14 cellular contexts compared by ENCODE assay signal in the genomic region with DNA sequence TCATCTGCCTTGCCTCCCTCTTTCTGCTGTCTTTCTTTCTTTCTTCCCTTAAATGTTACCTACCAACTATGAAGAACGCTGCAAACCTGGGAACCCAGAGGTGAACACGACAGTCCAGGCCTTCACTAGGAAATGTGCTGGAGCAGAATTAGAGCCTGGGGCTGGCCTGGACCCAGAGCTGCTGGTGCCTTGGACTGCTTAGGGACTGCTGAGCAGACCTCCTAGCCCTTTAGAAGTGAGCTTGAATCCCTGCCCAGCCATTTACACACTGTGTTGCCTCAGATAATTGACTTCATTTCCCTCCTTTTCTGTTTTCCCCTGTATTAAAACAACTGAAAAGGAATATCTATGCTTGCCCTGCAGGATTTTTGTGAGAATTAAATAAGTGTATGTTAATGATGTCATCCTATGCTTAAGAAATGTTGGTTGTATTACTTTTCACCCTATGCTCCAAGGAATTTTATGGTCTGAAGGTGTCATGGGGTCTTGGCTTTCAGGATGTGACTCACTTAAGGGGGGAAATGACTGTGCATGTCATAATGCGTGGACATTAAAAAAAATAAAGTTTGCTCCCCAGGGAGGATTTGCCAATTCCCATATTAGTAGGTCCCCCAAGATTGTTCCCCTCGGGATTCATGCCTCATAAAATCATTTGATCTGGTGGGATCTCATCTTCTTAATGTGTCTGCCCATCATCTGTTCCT. TPM values are rescaled to one million over a fixed set of nuclear protein-coding genes. Genes with fewer than 3 reads are reported as not detected.
DNase-seq lines count a peak whose midpoint lies in the region; ATAC-seq, FAIRE-seq and TF ChIP-seq lines count a peak whose summit lies in the region.
"Had no signal": no experiment of that assay in that cellular context is flagged by ENCODE, and none has a peak within 500 bp of the region (broad histone marks: within the 10 kb centered on the region; RNA-seq: fewer than 3 reads in every experiment).

No MANE protein-coding gene starts in this region.

- DNase-seq in heart left ventricle (no peak), cardiac septum (ENCODE audit: low spot score) (no peak), GM12878 (ENCODE audit: low read depth, low spot score) (no peak), right cardiac atrium (no peak), vagina (ENCODE audit: extremely low spot score in 2 of 2) (no peak), activated gamma-delta T cell (lab: John Stamatoyannopoulos, UW) (no peak)
- DNase-seq: activated B cell treated with CpG ODN at 0.5 μM for 24 hours; activated T-cell treated with anti-CD3 and anti-CD28 coated beads for 4 hours; DMS79 treated with DMSO at 0.1 percent for 48 hours; effector memory CD8-positive, alpha-beta T cell; natural killer cell had no signal

- in situ Hi-C loops in GM12878 (cut with MboI), result no loop called here

- H3K9ac ChIP-seq in GM12878 (ENCODE audit: control insufficient read depth, insufficient read depth, low read length), result no peak overlapping the region

- no peak for TF ChIP-seq CTCF in heart left ventricle (IDR thresholded peaks at IDR 0.05)
- TF ChIP-seq CTCF in GM12878 (IDR thresholded peaks at IDR 0.05 in 2 of 3, conservative IDR thresholded peaks at IDR 0.05 in 1 of 3; ENCODE audit: control insufficient read depth in 2 of 3, extremely low read depth in 1 of 3, insufficient read depth in 1 of 3, low read depth in 3 of 3, low read length in 3 of 3), result no peak
- no peak for TF ChIP-seq CTCF in vagina (IDR thresholded peaks at IDR 0.05)

- no peaks in the 10 kb centered on the region for H3K79me2 ChIP-seq in GM12878 (ENCODE audit: control insufficient read depth, insufficient read depth, low read length)

- H3K4me2 ChIP-seq in GM12878 (ENCODE audit: control insufficient read depth, insufficient read depth), result no peak overlapping the region
- H3K4me2 ChIP-seq: A549 had no signal

- no peak for FAIRE-seq in GM12878 (lab: Jason Lieb, UNC)
- FAIRE-seq: A549 had no signal

- TF ChIP-seq EP300 in GM12878 (IDR thresholded peaks at IDR 0.05; ENCODE audit: borderline replicate concordance in 1 of 2, control insufficient read depth in 1 of 2, low read depth in 2 of 2, low read length in 2 of 2), result no peak

- H3K36me3 ChIP-seq in heart left ventricle (no peaks in the 10 kb centered on the region), GM12878 (ENCODE audit: control insufficient read depth in 2 of 2, insufficient read depth in 2 of 2, low read length in 1 of 2) (no peaks in the 10 kb centered on the region), vagina (no peaks in the 10 kb centered on the region)

- no TSS peak for BruUV-seq in GM12878 (replicated peaks; lab: Mats Ljungman, UMichigan)

- no peaks in the 10 kb centered on the region for H3K27me3 ChIP-seq in heart left ventricle
- H3K27me3 ChIP-seq in GM12878 (replicated peaks in 1 of 2; ENCODE audit: control insufficient read depth in 2 of 2, insufficient read depth in 2 of 2, low read length in 1 of 2), result no peaks in the 10 kb centered on the region; a peak in 1 of 4 replicates
- no peaks in the 10 kb centered on the region for H3K27me3 ChIP-seq in right cardiac atrium (ENCODE audit: control insufficient read depth, insufficient read depth)
- H3K27me3 ChIP-seq in vagina, result no peaks in the 10 kb centered on the region

- POLR2A ChIA-PET in GM12878 (lab: Charles Lee), result no interaction called here

- H3K9me3 ChIP-seq in heart left ventricle (no peaks in the 10 kb centered on the region), GM12878 (replicated peaks; ENCODE audit: control insufficient read depth, insufficient read depth, low read length) (no peaks in the 10 kb centered on the region), right cardiac atrium (ENCODE audit: control insufficient read depth, low read length) (no peaks in the 10 kb centered on the region), vagina (no peaks in the 10 kb centered on the region)
- H3K9me3 ChIP-seq: A549 had no signal

- intact Hi-C loops in heart left ventricle (cut with DNase I) (loop anchor here in 9 of 10 donors (2.0 to 10.0 kb wide), 11 partner anchors 59 to 1144 kb away; no protein-coding TSS in a partner anchor), cardiac septum (cut with DNase I) (loop anchor here (5.0 to 10.0 kb wide), 3 partner anchors 99 to 717 kb away; no protein-coding TSS in a partner anchor), GM12878 (cut with micrococcal nuclease; ENCODE audit: unreplicated experiment) (loop anchor here (10.0 kb wide), 2 partner anchors 157 to 577 kb away; no protein-coding TSS in a partner anchor), right cardiac atrium (cut with DNase I) (loop anchor here in 1 of 4 donors (10.0 kb wide), 1 partner anchor 77 kb away; no protein-coding TSS in a partner anchor), vagina (cut with DNase I) (no loop called here)

- RAD21 ChIA-PET in GM12878 (lab: Charles Lee; ENCODE audit: unreplicated experiment), result no interaction called here

- no peak for TF ChIP-seq POLR2A in heart left ventricle (IDR thresholded peaks at IDR 0.05)
- no peak for TF ChIP-seq POLR2A in GM12878 (IDR thresholded peaks at IDR 0.05; ENCODE audit: low read depth, low read length)
- TF ChIP-seq POLR2A in vagina (IDR thresholded peaks at IDR 0.05), result no peak

- WGBS in heart left ventricle, 4 donors, result 45 to 56% (median 54%) methylated on average over 4 of the region's 4 CpGs
- 23% methylated on average over 4 of the region's 4 CpGs for WGBS in GM12878 (ENCODE audit: insufficient coverage, insufficient replicate concordance, low lambda C conversion rate, missing lambda C conversion rate)
- WGBS in right cardiac atrium, result 58% methylated on average over 4 of the region's 4 CpGs

- no peaks in the 10 kb centered on the region for H4K20me1 ChIP-seq in GM12878 (ENCODE audit: control insufficient read depth, insufficient read depth)

- ATAC-seq in heart left ventricle, result peak in 3 of 4 donors; percentile 25 to 48 (median 31)
- ATAC-seq in GM12878, result no peak
- no peak for ATAC-seq in right cardiac atrium
- ATAC-seq in GM21367 (IDR thresholded peaks at IDR 0.05; ENCODE audit: unreplicated experiment), result no peak
- no peak for ATAC-seq in GM18867 (IDR thresholded peaks at IDR 0.05; ENCODE audit: unreplicated experiment)
- ATAC-seq: A549; effector memory CD8-positive, alpha-beta T cell; natural killer cell had no signal

- CTCF ChIA-PET in GM12878 (lab: Yijun Ruan, JAX), result interaction anchor here (1.0 to 10.1 kb wide), 3 partner anchors 17 to 374 kb away, joined by 4 to 131 read pairs (median 13); no protein-coding TSS in a partner anchor

- H3K27ac ChIP-seq in heart left ventricle (peak overlapping the region in 11 of 12 donors; percentile 3 to 66 (median 46)), GM12878 (ENCODE audit: control insufficient read depth, insufficient read depth) (no peak overlapping the region), right cardiac atrium (ENCODE audit: low read length) (peak overlapping the region; percentile 42), vagina (peak overlapping the region; percentile 2)
- H3K27ac ChIP-seq: A549 had no signal

- TF ChIP-seq RAD21 in GM12878 (IDR thresholded peaks at IDR 0.05; ENCODE audit: insufficient read depth, low read depth, low read length), result no peak

- no peak overlapping the region for H3K4me3 ChIP-seq in heart left ventricle
- no peak overlapping the region for H3K4me3 ChIP-seq in GM12878
- H3K4me3 ChIP-seq in right cardiac atrium (ENCODE audit: low read length), result no peak overlapping the region
- H3K4me3 ChIP-seq in vagina, result no peak overlapping the region
- H3K4me3 ChIP-seq: A549 had no signal

- H3K4me1 ChIP-seq in heart left ventricle (peaks cover 0 to 70% (median 40%) of the 10 kb centered on the region in 12 donors), GM12878 (ENCODE audit: control insufficient read depth, insufficient read depth, low read length) (0 out of 2 replicates have a peak, but pooled peaks cover 2% of the 10 kb centered on the region), right cardiac atrium (ENCODE audit: control insufficient read depth, insufficient read depth, low read length) (peaks cover 11% of the 10 kb centered on the region), vagina (peaks cover 37% of the 10 kb centered on the region)
- H3K4me1 ChIP-seq: A549 had no signal

- SMC1A ChIA-PET in GM12878 (lab: Charles Lee; ENCODE audit: uncharacterized antibody, unreplicated experiment), result interaction anchor here (0.8 kb wide), 1 partner anchor 71 kb away, joined by 3 read pairs; no protein-coding TSS in a partner anchor

- H2AFZ ChIP-seq in GM12878 (ENCODE audit: control insufficient read depth, low read depth, low read length), result no peak overlapping the region

TF ChIP-seq in GM12878, 131 proteins besides CTCF, POLR2A, EP300 and RAD21:
- TF ChIP-seq TCF3 (IDR thresholded peaks at IDR 0.05; ENCODE audit: borderline replicate concordance, insufficient read depth, low read depth, low read length) (no peak), JUNB (IDR thresholded peaks at IDR 0.05) (peak; percentile 47; the same call in 1 of the 2 replicates), RBBP5 (conservative IDR thresholded peaks at IDR 0.05) (no peak)
TF ChIP-seq in GM12878: peak in this region for 1.

RNA-seq across cellular contexts. Expression of a gene that starts 11.5 kb away (rescaled TPM):
- 100 to 1,000 TPM; 101 to 172 (median 139) TPM for total RNA-seq in heart left ventricle
- polyA plus RNA-seq in heart left ventricle, result 10 to 100 TPM; 15.0 to 99.4 TPM
- total RNA-seq in cardiac septum, result 108 TPM
- total RNA-seq in GM12878 (2013; cell fraction: nucleolus; rRNA removed), result not detected in 2 replicates
- not detected in 2 replicates for total RNA-seq in GM12878 (2014; rRNA removed)
- not detected in 2 replicates for total RNA-seq in GM12878 (2014; rRNA removed; fragmentation: Illumina TruSeq; extraction: Trizol)
- total RNA-seq in GM12878 (2021), result not detected in 2 replicates
- polyA plus RNA-seq in GM12878 (2011; ENCODE audit: low read depth), result not detected
- polyA plus RNA-seq in GM12878 (2011; rRNA removed), result 0.04 and 0.05 TPM in 2 replicates
- polyA plus RNA-seq in GM12878 (2011; cell fraction: cytosol; rRNA removed), result 0.03 and 0.05 TPM in 2 replicates
- 0.03 and 0.04 TPM in 2 replicates for polyA plus RNA-seq in GM12878 (2011; cell fraction: nucleus; rRNA removed)
- polyA plus RNA-seq in GM12878 (2012), result 0.26 and 0.28 TPM in 2 replicates
- polyA plus RNA-seq in GM12878 (2014; fragmentation: Illumina TruSeq; extraction: Trizol), result under 0.01 and 0.02 TPM in 2 replicates
- not detected for polyA plus RNA-seq in GM12878 (2014; fragmentation: Nextera tagmentation; extraction: Ambion mirVana)
- 0.28 TPM in 1 of 2 replicates, not detected in the other for polyA plus RNA-seq in GM12878 (2014; rRNA removed)
- not detected for polyA plus RNA-seq in GM12878 (2016; fragmentation: Nextera tagmentation; extraction: Ambion mirVana)
- 0.98 TPM in 1 of 2 replicates, not detected in the other for polyA minus RNA-seq in GM12878 (2011; rRNA and poly(A)+ RNA removed)
- polyA minus RNA-seq in GM12878 (2011; cell fraction: cytosol; rRNA and poly(A)+ RNA removed), result not detected in 2 replicates
- polyA minus RNA-seq in GM12878 (2011; cell fraction: nucleus; rRNA and poly(A)+ RNA removed), result 0.10 TPM in 1 of 2 replicates, not detected in the other
- total RNA-seq in right cardiac atrium, result 100 to 1,000 TPM in 2 of 4 donors, 10 to 100 TPM in 2; 91.9 to 123 (median 103) TPM
- 20.7 TPM for polyA plus RNA-seq in right cardiac atrium
- total RNA-seq in vagina, result 123 TPM
- total RNA-seq: activated B cell treated with CpG ODN at 0.5 μM for 24 hours, natural killer cell had no signal
- polyA plus RNA-seq: A549 had no signal

Comparison
In these comparisons a context has a peak if more than half of its experiments do, and no peak if none do; other contexts are left out.
1. ATAC-seq: peak in heart left ventricle (3 of 4); none in GM12878 (single experiment), right cardiac atrium (0 of 2), GM21367 (single experiment) and GM18867 (single experiment).
2. RNA of a gene that starts 11.5 kb away (total RNA-seq): 101 to 172 TPM in heart left ventricle, 123 TPM in vagina (single experiment), 91.9 to 123 TPM in right cardiac atrium and 108 TPM in cardiac septum (single experiment); not detected in GM12878; every median in the first group is over 10 times any median in the second.